Comparison of ENCODE assay signal across 32 cellular contexts in the genomic region with DNA sequence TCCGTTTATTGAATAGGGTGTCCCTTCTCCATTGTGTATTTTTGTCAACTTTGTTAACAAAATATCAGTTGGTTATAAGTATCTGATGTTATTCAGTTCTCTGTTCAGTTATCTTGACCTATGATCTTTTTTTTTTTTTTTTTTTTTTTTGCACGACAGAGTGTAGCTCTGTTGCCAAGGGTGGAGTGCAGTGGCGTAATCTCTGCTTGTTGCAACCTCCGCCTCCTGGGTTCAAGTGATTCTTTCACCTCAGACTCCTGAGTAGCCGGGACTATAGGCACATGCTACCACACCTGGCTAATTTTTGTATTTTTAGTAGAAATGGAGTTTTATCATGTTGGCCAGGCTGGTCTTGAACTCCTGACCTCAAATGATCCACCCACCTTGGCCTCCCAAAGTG.
"Had no signal": no experiment of that assay in that cellular context is flagged by ENCODE, and none has a peak within 500 bp of the region (broad histone marks: within the 10 kb centered on the region; RNA-seq: fewer than 3 reads in every experiment).

No MANE protein-coding gene starts in this region.

- H3K4me1 ChIP-seq: body of pancreas, breast epithelium had no signal

- H3K27ac ChIP-seq: adrenal gland, ascending aorta, body of pancreas, brain microvascular endothelial cell, breast epithelium, cardiac muscle cell had no signal

- ATAC-seq: activated naive CD4-positive, alpha-beta T cell treated with anti-CD3 and anti-CD28 coated beads, Interleukin-2, amount 50 U/mL, for 72 hours; activated naive CD8-positive, alpha-beta T cell treated with anti-CD3 and anti-CD28 coated beads, Interleukin-2, amount 50 U/mL, for 24 hours; activated T-cell treated with anti-CD3 and anti-CD28 coated beads, Interleukin-2, amount 50 U/mL, for 4 hours; activated T-cell treated with anti-CD3 and anti-CD28 coated beads, Interleukin-2, amount 50 U/mL, for 72 hours; activated T-helper 17 cell treated with anti-CD3 and anti-CD28 coated beads, Interleukin-2, amount 50 U/mL, for 72 hours; body of pancreas had no signal

- H3K27me3 ChIP-seq: adrenal gland, ascending aorta, body of pancreas, brain microvascular endothelial cell, breast epithelium, cardiac muscle cell had no signal

- DNase-seq: activated effector memory CD4-positive, alpha-beta T cell treated with anti-CD3 and anti-CD28 coated beads, Interleukin-2, amount 50 U/mL, for 16 hours; activated effector memory CD4-positive, alpha-beta T cell treated with Interleukin-2 at 50 U/mL for 16 hours; activated gamma-delta T cell; activated gamma-delta T cell treated with Interleukin-2 at 50 U/mL for 16 hours; activated naive CD4-positive, alpha-beta T cell; activated naive CD4-positive, alpha-beta T cell treated with anti-CD3 and anti-CD28 coated beads for 36 hours; activated naive CD4-positive, alpha-beta T cell treated with anti-CD3 and anti-CD28 coated beads, Interleukin-2, amount 10 ng/mL, durations not matched to agents 7 days and 5 days; activated naive CD4-positive, alpha-beta T cell treated with anti-CD3 and anti-CD28 coated beads, Interleukin-2, amount 50 U/mL, for 16 hours; activated naive CD4-positive, alpha-beta T cell treated with Interleukin-2 at 50 U/mL for 16 hours; activated naive CD8-positive, alpha-beta T cell treated with anti-CD3 and anti-CD28 coated beads for 36 hours; activated naive CD8-positive, alpha-beta T cell treated with anti-CD3 and anti-CD28 coated beads, Interleukin-2, amount 10 ng/mL, durations not matched to agents 7 days and 5 days; activated naive CD8-positive, alpha-beta T cell treated with anti-CD3 and anti-CD28 coated beads, Interleukin-2, amount 50 U/mL, for 24 hours; activated T-cell treated with anti-CD3 and anti-CD28 coated beads, Interleukin-2, amount 50 U/mL, for 1 hour; activated T-cell treated with anti-CD3 and anti-CD28 coated beads, Interleukin-2, amount 50 U/mL, for 24 hours; activated T-cell treated with anti-CD3 and anti-CD28 coated beads, Interleukin-2, amount 50 U/mL, for 4 hours; activated T-cell treated with anti-CD3 and anti-CD28 coated beads, Interleukin-2, amount 50 U/mL, for 48 hours; activated T-cell treated with anti-CD3 and anti-CD28 coated beads, Interleukin-2, amount 50 U/mL, for 72 hours; adrenal gland; amniotic stem cell; amygdala; anterior cingulate cortex; aorta; body of pancreas; brain microvascular endothelial cell; caudate nucleus; central memory CD4-positive, alpha-beta T cell; cerebellar nuclear complex had no signal
